34 cellular contexts compared by ENCODE assay signal in the genomic region with DNA sequence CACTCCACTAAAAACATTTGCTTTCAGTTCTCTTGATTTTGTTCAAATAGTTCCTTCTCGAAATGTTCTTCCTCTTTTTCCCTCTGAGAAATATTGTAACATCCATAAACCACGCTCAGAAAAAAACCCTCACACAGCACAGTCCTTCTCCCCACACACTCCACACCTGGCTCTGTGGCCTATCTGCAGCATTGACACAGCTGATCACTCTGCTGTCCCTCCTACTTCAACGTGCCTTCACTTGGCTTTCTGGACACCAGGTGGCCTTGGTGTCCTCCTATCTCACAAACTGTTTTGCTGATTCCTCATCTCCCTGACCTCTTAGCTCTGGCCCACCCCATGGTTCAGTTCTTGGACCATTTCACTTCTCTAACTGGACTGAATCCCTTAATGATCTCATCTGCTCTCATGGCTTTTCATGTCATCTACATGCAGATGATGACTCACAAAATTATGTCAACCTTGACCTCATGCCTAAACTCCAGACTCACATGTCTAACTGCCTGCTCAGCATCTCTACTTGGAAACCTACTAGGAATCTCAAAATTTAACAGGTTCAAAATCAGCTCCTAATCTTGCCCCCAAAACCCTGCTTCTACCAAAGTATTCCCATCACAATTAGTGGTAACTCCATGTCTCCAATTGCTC.
DNase-seq lines count a peak whose midpoint lies in the region; ATAC-seq, FAIRE-seq and TF ChIP-seq lines count a peak whose summit lies in the region.
"Had no signal": no experiment of that assay in that cellular context is flagged by ENCODE, and none has a peak within 500 bp of the region (broad histone marks: within the 10 kb centered on the region; RNA-seq: fewer than 3 reads in every experiment).

No MANE protein-coding gene starts in this region.

- H3K9me3 ChIP-seq in aorta (ENCODE audit: control insufficient read depth, low read length) = peaks cover 2% of the 10 kb centered on the region
- H3K9me3 ChIP-seq: lower lobe of right lung, prostate gland, SJCRH30, thoracic aorta had no signal

- peak; percentile 73 for FAIRE-seq in bronchial epithelial cell (lab: Jason Lieb, UNC)
- FAIRE-seq: frontal cortex, H1, islet of Langerhans, small intestine had no signal

- no peaks in the 10 kb centered on the region for H3K36me3 ChIP-seq in bronchial epithelial cell (ENCODE audit: control insufficient read depth, insufficient read depth, low read length)
- no peaks in the 10 kb centered on the region for H3K36me3 ChIP-seq in aorta (ENCODE audit: control insufficient read depth in 1 of 2, insufficient read depth in 2 of 2, low read length in 1 of 2)
- H3K36me3 ChIP-seq: lower lobe of right lung, prostate gland, SJCRH30, thoracic aorta had no signal

- DNase-seq in DMS53 (lab: John Stamatoyannopoulos, UW) (peak; percentile 55), DMS53 treated with DMSO at 0.1 percent for 48 hours (lab: John Stamatoyannopoulos, UW; ENCODE audit: unreplicated experiment) (no peak), NOMO-1 treated with DMSO at 0.1 percent for 48 hours (lab: John Stamatoyannopoulos, UW; ENCODE audit: unreplicated experiment) (peak; percentile 91), bronchial epithelial cell (ENCODE audit: low read depth) (peak; percentile 27), sciatic nerve (ENCODE audit: low spot score) (no peak), aorta (no peak)
- DNase-seq in stimulated activated CD4-positive, alpha-beta T cell treated with anti-CD3 and anti-CD28 coated beads, Interleukin-2, amount 100 ng/mL, for 48 hours = no peak
- no peak for DNase-seq in naive thymus-derived CD8-positive, alpha-beta T cell
- DNase-seq: activated CD4-positive, alpha-beta T cell treated with anti-CD3 and anti-CD28 coated beads, Interleukin-2, amount 10 ng/mL, durations not matched to agents 7 days and 5 days; activated CD8-positive, alpha-beta memory T cell treated with anti-CD3 and anti-CD28 coated beads, Interleukin-2, amount 10 ng/mL, durations not matched to agents 7 days and 5 days; anterior cingulate cortex; central memory CD4-positive, alpha-beta T cell; DMS79 treated with DMSO at 0.1 percent for 48 hours; hypothalamus; lower lobe of right lung; NCI-H1694; NCI-H2171; NCI-H526 treated with DMSO at 0.1 percent for 48 hours; OCI-M1; SJCRH30; small intestine; stimulated activated CD4-positive, alpha-beta T cell treated with anti-CD3 and anti-CD28 coated beads, Interleukin-2, amount 100 ng/mL, for 24 hours; stimulated activated naive CD4-positive, alpha-beta T cell; T-helper 2 cell had no signal

- peaks cover 0 to 13% (median 7%) of the 10 kb centered on the region in 9 donors for H3K9me3 Mint-ChIP-seq in naive thymus-derived CD8-positive, alpha-beta T cell
- H3K9me3 Mint-ChIP-seq: activated naive CD4-positive, alpha-beta T cell treated with anti-CD3 and anti-CD28 coated beads, Interleukin-2, amount 50 U/mL, for 24 hours had no signal

- H3K27ac ChIP-seq in aorta (ENCODE audit: low read depth in 1 of 2, low read length in 2 of 2) = no peak overlapping the region
- H3K27ac ChIP-seq: 22Rv1, epithelial cell of prostate, lower lobe of right lung, prostate gland, SJCRH30, thoracic aorta, VCaP had no signal

- no peak for TF ChIP-seq CTCF in bronchial epithelial cell (IDR thresholded peaks at IDR 0.05; ENCODE audit: insufficient read depth, low read length, severe bottlenecking)

- POLR2A ChIA-PET in naive thymus-derived CD8-positive, alpha-beta T cell (lab: Charles Lee) = no interaction called here

- H3K4me3 ChIP-seq in bronchial epithelial cell (ENCODE audit: low read depth, low read length) (no peak overlapping the region), aorta (ENCODE audit: low read length in 2 of 2) (no peak overlapping the region)
- H3K4me3 ChIP-seq: lower lobe of right lung, prostate gland, SJCRH30, thoracic aorta had no signal

- H3K27me3 ChIP-seq in bronchial epithelial cell (ENCODE audit: control insufficient read depth, insufficient read depth, low read length) (no peaks in the 10 kb centered on the region), aorta (ENCODE audit: control insufficient read depth in 1 of 2, insufficient read depth in 2 of 2, low read length in 1 of 2) (no peaks in the 10 kb centered on the region)
- H3K27me3 ChIP-seq: SJCRH30 had no signal

- peaks cover 0 to 8% (median 2%) of the 10 kb centered on the region in 3 donors for H3K36me3 Mint-ChIP-seq in naive thymus-derived CD8-positive, alpha-beta T cell
- H3K36me3 Mint-ChIP-seq: activated CD8-positive, alpha-beta memory T cell treated with anti-CD3 and anti-CD28 coated beads, Interleukin-2, amount 10 ng/mL, durations not matched to agents 7 days and 5 days; activated naive CD4-positive, alpha-beta T cell treated with anti-CD3 and anti-CD28 coated beads, Interleukin-2, amount 50 U/mL, for 24 hours had no signal

- H3K27ac Mint-ChIP-seq in naive thymus-derived CD8-positive, alpha-beta T cell = peak overlapping the region in 1 of 10 donors; percentile 1
- H3K27ac Mint-ChIP-seq: activated CD4-positive, alpha-beta T cell treated with anti-CD3 and anti-CD28 coated beads, Interleukin-2, amount 10 ng/mL, durations not matched to agents 7 days and 5 days; activated CD8-positive, alpha-beta memory T cell treated with anti-CD3 and anti-CD28 coated beads, Interleukin-2, amount 10 ng/mL, durations not matched to agents 7 days and 5 days; activated naive CD4-positive, alpha-beta T cell treated with anti-CD3 and anti-CD28 coated beads, Interleukin-2, amount 50 U/mL, for 24 hours; activated T-helper 1 cell treated with anti-CD3 and anti-CD28 coated beads, Interleukin-12 subunit alpha, Interleukin-12 subunit beta, Interleukin-2, Interleukin-4 antibody, amounts not matched to agents 30 ng/mL and 10 ng/mL and 1 ng/mL, durations not matched to agents 14 hours and 24 hours and 36 hours had no signal

- peaks cover 0 to 16% (median 9%) of the 10 kb centered on the region in 4 donors for H3K4me1 Mint-ChIP-seq in naive thymus-derived CD8-positive, alpha-beta T cell
- H3K4me1 Mint-ChIP-seq: activated naive CD4-positive, alpha-beta T cell treated with anti-CD3 and anti-CD28 coated beads, Interleukin-2, amount 50 U/mL, for 24 hours had no signal

- peak; percentile 22 for ATAC-seq in sciatic nerve
- ATAC-seq in naive thymus-derived CD8-positive, alpha-beta T cell = no peak
- no peak for ATAC-seq in aorta (ENCODE audit: low FRiP score)
- ATAC-seq: activated CD8-positive, alpha-beta memory T cell treated with anti-CD3 and anti-CD28 coated beads, Interleukin-2, amount 10 ng/mL, durations not matched to agents 7 days and 5 days; lower lobe of right lung had no signal

- WGBS in aorta, 2 donors = 79 to 82% methylated on average over 3 of the region's 3 CpGs

- intact Hi-C loops in sciatic nerve (cut with DNase I) (no loop called here), aorta (cut with DNase I) (no loop called here)

- H3K27me3 Mint-ChIP-seq in naive thymus-derived CD8-positive, alpha-beta T cell = peaks cover 0 to 14% (median 0%) of the 10 kb centered on the region in 5 donors
- H3K27me3 Mint-ChIP-seq: activated CD4-positive, alpha-beta T cell treated with anti-CD3 and anti-CD28 coated beads, Interleukin-2, amount 10 ng/mL, durations not matched to agents 7 days and 5 days had no signal

- H3K4me1 ChIP-seq in aorta (ENCODE audit: control insufficient read depth in 1 of 2, insufficient read depth in 2 of 2, low read length in 2 of 2) = no peaks in the 10 kb centered on the region
- H3K4me1 ChIP-seq: lower lobe of right lung, prostate gland, SJCRH30 had no signal

- no peak overlapping the region for H3K4me3 Mint-ChIP-seq in naive thymus-derived CD8-positive, alpha-beta T cell
- H3K4me3 Mint-ChIP-seq: activated CD4-positive, alpha-beta T cell treated with anti-CD3 and anti-CD28 coated beads, Interleukin-2, amount 10 ng/mL, durations not matched to agents 7 days and 5 days; activated CD8-positive, alpha-beta memory T cell treated with anti-CD3 and anti-CD28 coated beads, Interleukin-2, amount 10 ng/mL, durations not matched to agents 7 days and 5 days; activated naive CD4-positive, alpha-beta T cell treated with anti-CD3 and anti-CD28 coated beads, Interleukin-2, amount 50 U/mL, for 24 hours; activated T-helper 1 cell treated with anti-CD3 and anti-CD28 coated beads, Interleukin-12 subunit alpha, Interleukin-12 subunit beta, Interleukin-2, Interleukin-4 antibody, amounts not matched to agents 30 ng/mL and 10 ng/mL and 1 ng/mL, durations not matched to agents 14 hours and 24 hours and 36 hours had no signal

Comparison
In these comparisons a context has a peak if more than half of its experiments do, and no peak if none do; other contexts are left out.
1. DNase-seq: peak in DMS53 (single experiment), NOMO-1 treated with DMSO at 0.1 percent for 48 hours (single experiment) and bronchial epithelial cell (single experiment); none in DMS53 treated with DMSO at 0.1 percent for 48 hours (single experiment), sciatic nerve (single experiment), stimulated activated CD4-positive, alpha-beta T cell treated with anti-CD3 and anti-CD28 coated beads, Interleukin-2, amount 100 ng/mL, for 48 hours (0 of 2), naive thymus-derived CD8-positive, alpha-beta T cell (0 of 10) and aorta (0 of 2).